ENCODE assay signal across 8 cellular contexts in the genomic region with DNA sequence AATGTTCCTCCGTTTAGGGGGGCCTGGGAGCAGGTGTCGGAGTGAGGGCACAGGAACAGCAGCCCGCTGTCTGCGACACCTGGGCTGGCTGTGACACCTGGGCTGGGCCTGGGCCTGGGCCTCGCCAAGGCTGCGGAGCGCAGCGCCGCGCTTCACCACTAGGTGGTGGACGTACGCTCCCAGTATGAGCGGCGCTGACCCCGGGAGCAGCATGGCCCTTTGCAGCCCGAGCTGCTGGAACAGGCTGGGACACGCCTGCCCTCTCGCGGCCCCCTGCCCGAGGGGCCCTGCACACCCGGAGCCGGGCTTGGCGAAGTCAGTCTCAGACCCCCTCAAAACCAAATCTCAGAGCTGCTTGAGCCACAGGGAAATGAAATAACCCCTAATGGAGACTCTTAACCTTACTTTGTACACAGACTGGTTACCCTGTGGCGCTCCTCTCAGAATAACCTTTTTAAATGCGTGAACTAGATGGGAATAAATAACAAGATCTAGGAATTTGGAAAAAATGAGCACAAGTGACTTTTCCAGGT. TPM values are rescaled to one million over a fixed set of nuclear protein-coding genes. Genes with fewer than 3 reads are reported as not detected.
DNase-seq lines count a peak whose midpoint lies in the region; ATAC-seq and TF ChIP-seq lines count a peak whose summit lies in the region.

No MANE protein-coding gene starts in this region.

- no peak overlapping the region for H3K27ac Mint-ChIP-seq in activated CD4-positive, alpha-beta T cell treated with anti-CD3 and anti-CD28 coated beads, Interleukin-2, amount 10 ng/mL, durations not matched to agents 24 days and 14 days

- no peaks in the 10 kb centered on the region for H3K9me3 Mint-ChIP-seq in activated CD4-positive, alpha-beta T cell treated with anti-CD3 and anti-CD28 coated beads, Interleukin-2, amount 10 ng/mL, durations not matched to agents 24 days and 14 days

- no peaks in the 10 kb centered on the region for H3K36me3 Mint-ChIP-seq in activated CD4-positive, alpha-beta T cell treated with anti-CD3 and anti-CD28 coated beads, Interleukin-2, amount 10 ng/mL, durations not matched to agents 24 days and 14 days (ENCODE audit: low read depth)

- intact Hi-C loops in activated CD4-positive, alpha-beta T cell treated with anti-CD3 and anti-CD28 coated beads, Interleukin-2, amount 10 ng/mL, durations not matched to agents 24 days and 14 days (cut with micrococcal nuclease): loop anchor here (1.0 to 5.0 kb wide), 3 partner anchors 49 to 298 kb away; no protein-coding TSS in a partner anchor
- intact Hi-C loops in left lung (cut with DNase I): loop anchor here in 1 of 2 donors (5.0 kb wide), 1 partner anchor 319 kb away; no protein-coding TSS in a partner anchor

- no peak overlapping the region for H3K4me3 ChIP-seq in left lung

- no peaks in the 10 kb centered on the region for H3K4me1 ChIP-seq in left lung

- ATAC-seq in GM19023 (IDR thresholded peaks at IDR 0.05; ENCODE audit: unreplicated experiment) (peak; percentile 100), HG03135 (IDR thresholded peaks at IDR 0.05; ENCODE audit: unreplicated experiment) (peak; percentile 98), left lung (peak; percentile 100)

- H3K36me3 ChIP-seq in left lung: no peaks in the 10 kb centered on the region

- DNase-seq in AML-193 (lab: John Stamatoyannopoulos, UW) (peak; percentile 32 to 56), NCI-H510A (lab: John Stamatoyannopoulos, UW) (peak; percentile 37), left lung (peak; percentile 76 to 95)
- peak; percentile 93 for DNase-seq in activated CD4-positive, alpha-beta T cell treated with anti-CD3 and anti-CD28 coated beads, Interleukin-2, amount 10 ng/mL, durations not matched to agents 24 days and 14 days
- DNase-seq in stimulated activated CD4-positive, alpha-beta T cell treated with anti-CD3 and anti-CD28 coated beads, Interleukin-4, amount 100 ng/mL, for 24 hours: peak; percentile 72

- no peaks in the 10 kb centered on the region for H3K27me3 ChIP-seq in left lung

- H3K9me3 ChIP-seq in left lung: peaks cover 0 to 7% of the 10 kb centered on the region in 2 donors

- H3K4me3 Mint-ChIP-seq in activated CD4-positive, alpha-beta T cell treated with anti-CD3 and anti-CD28 coated beads, Interleukin-2, amount 10 ng/mL, durations not matched to agents 24 days and 14 days: peak overlapping the region; percentile 35

- peaks cover 2% of the 10 kb centered on the region for H3K4me1 Mint-ChIP-seq in activated CD4-positive, alpha-beta T cell treated with anti-CD3 and anti-CD28 coated beads, Interleukin-2, amount 10 ng/mL, durations not matched to agents 24 days and 14 days

- peak overlapping the region; percentile 67 for H3K27ac ChIP-seq in cingulate gyrus (ENCODE audit: low read depth, low read length)
- no peak overlapping the region for H3K27ac ChIP-seq in left lung

- H3K27me3 Mint-ChIP-seq in activated CD4-positive, alpha-beta T cell treated with anti-CD3 and anti-CD28 coated beads, Interleukin-2, amount 10 ng/mL, durations not matched to agents 24 days and 14 days: peaks cover 3% of the 10 kb centered on the region

- TF ChIP-seq CTCF in left lung (IDR thresholded peaks at IDR 0.05): peak; percentile 94 to 95

RNA-seq across cellular contexts. Expression of a gene that starts 38.6 kb away (rescaled TPM):
- not detected in 2 replicates for total RNA-seq in activated CD4-positive, alpha-beta T cell treated with anti-CD3 and anti-CD28 coated beads, Interleukin-2, amount 10 ng/mL, durations not matched to agents 24 days and 14 days
- total RNA-seq in left lung: 1 to 10 TPM; 6.5 to 7.3 TPM

Comparison
In these comparisons a context has a peak if more than half of its experiments do, and no peak if none do; other contexts are left out.
1. DNase-seq: peak in every context shown above with its lines; median percentile 93 in activated CD4-positive, alpha-beta T cell treated with anti-CD3 and anti-CD28 coated beads, Interleukin-2, amount 10 ng/mL, durations not matched to agents 24 days and 14 days; 86 in left lung; 72 in stimulated activated CD4-positive, alpha-beta T cell treated with anti-CD3 and anti-CD28 coated beads, Interleukin-4, amount 100 ng/mL, for 24 hours; 44 in AML-193; 37 in NCI-H510A.